In the genomic region with DNA sequence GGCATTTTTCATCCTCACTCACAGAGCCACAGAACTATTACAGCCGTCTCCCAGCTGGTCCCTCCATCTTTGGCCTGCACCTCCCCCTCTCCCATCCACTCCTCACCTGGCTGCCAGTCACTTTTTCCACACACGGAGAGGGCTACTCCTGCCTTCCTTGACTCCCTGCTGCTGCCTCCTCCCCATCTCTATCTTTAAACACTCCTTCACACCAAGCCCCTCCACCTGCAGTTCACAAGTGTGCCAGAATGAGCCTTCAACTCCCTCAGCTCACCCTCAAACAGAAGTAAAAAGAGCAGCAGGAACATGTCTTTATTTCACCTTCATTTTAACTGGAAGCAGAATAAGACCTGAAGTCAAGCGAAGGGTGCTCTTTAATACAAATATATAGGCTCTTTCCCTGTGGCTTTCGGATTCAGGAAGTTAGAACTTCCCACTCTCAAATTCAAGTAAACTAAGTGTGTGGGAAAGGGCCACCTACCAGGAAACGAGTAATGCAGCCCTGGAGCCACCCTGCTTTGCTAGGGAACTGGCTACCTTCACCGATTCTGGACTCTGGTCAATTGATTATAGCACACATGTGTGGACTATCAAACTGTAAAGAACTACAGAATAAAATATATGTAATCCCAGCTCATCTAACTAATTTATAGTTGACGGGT, we compare ENCODE assay signal across 1 cellular context.
TF ChIP-seq lines count a peak whose summit lies in the region.

No MANE protein-coding gene starts in this region.

TF ChIP-seq in HEK293, 187 proteins besides CTCF, POLR2A, EP300 and RAD21 (continued from another document):
- peak; percentile 29; the same call in 1 of the 2 replicates for TF ChIP-seq PATZ1 (tag by site-specific recombination; IDR thresholded peaks at IDR 0.05)
- TF ChIP-seq EGR2 (tag by site-specific recombination; IDR thresholded peaks at IDR 0.05; ENCODE audit: low read depth), result peak; percentile 48; the same call in 1 of the 2 replicates
- 0 out of 2 replicates have a peak, but pooled peaks have one; percentile 38 for TF ChIP-seq ZNF600 (tag by site-specific recombination; IDR thresholded peaks at IDR 0.05)
- no peak for TF ChIP-seq ZNF24 (tag by site-specific recombination; IDR thresholded peaks at IDR 0.05)
- peak; percentile 80 for TF ChIP-seq WT1 (tag by site-specific recombination; IDR thresholded peaks at IDR 0.05)
